37 cellular contexts compared by ENCODE assay signal in the genomic region with DNA sequence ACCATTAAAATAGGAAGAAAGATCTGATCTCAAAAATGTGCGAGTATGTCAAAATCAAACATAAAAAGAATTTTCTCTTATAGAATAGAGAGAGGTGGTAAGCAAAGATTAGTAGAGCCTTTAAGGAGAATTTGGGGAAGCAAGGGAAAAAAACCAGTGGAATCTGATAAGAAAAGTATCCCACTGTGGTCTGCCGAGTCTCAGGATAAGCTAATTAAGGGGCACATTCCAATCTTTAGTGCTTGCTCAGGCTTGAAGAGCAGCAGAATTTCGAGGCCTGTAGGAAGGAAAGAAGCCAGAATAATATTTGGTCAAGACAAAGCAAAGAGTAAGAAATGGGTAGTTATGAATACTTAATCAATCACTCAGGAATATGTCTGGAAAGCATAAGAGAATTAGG. TPM values are rescaled to one million over a fixed set of nuclear protein-coding genes. Genes with fewer than 3 reads are reported as not detected.
"Had no signal": no experiment of that assay in that cellular context is flagged by ENCODE, and none has a peak within 500 bp of the region (broad histone marks: within the 10 kb centered on the region; RNA-seq: fewer than 3 reads in every experiment).

No MANE protein-coding gene starts in this region.

- H3K9me3 ChIP-seq: adrenal gland, colonic mucosa, esophagus squamous epithelium, gastroesophageal sphincter had no signal

- H3K4me1 ChIP-seq: adrenal gland, breast epithelium, colonic mucosa, esophagus squamous epithelium, gastroesophageal sphincter had no signal

- DNase-seq: activated B cell treated with CpG ODN at 0.5 μM for 24 hours; activated CD4-positive, alpha-beta T cell treated with anti-CD3 and anti-CD28 coated beads for 48 hours; activated CD4-positive, alpha-beta T cell treated with anti-CD3 and anti-CD28 coated beads, Interleukin-2, amount 50 U/mL, for 1 hour; activated CD4-positive, alpha-beta T cell treated with anti-CD3 and anti-CD28 coated beads, Interleukin-2, amount 50 U/mL, for 48 hours; activated CD8-positive, alpha-beta memory T cell treated with anti-CD3 and anti-CD28 coated beads for 24 hours; activated CD8-positive, alpha-beta T cell treated with anti-CD3 and anti-CD28 coated beads for 36 hours; activated effector memory CD4-positive, alpha-beta T cell treated with Interleukin-2 at 50 U/mL for 16 hours; activated gamma-delta T cell treated with Interleukin-2 at 50 U/mL for 16 hours; activated naive CD4-positive, alpha-beta T cell treated with Interleukin-2 at 50 U/mL for 16 hours; activated naive CD8-positive, alpha-beta T cell treated with anti-CD3 and anti-CD28 coated beads for 36 hours; activated naive CD8-positive, alpha-beta T cell treated with anti-CD3 and anti-CD28 coated beads, Interleukin-2, amount 50 U/mL, for 24 hours; activated T-cell treated with anti-CD3 and anti-CD28 coated beads, Interleukin-2, amount 50 U/mL, for 4 hours; adrenal gland; amygdala; aorta; central memory CD4-positive, alpha-beta T cell; cerebellar nuclear complex; colonic mucosa; effector CD8-positive, alpha-beta T cell; esophagus squamous epithelium; foreskin melanocyte; T-helper 1 cell; T-helper 17 cell; T1000; WERI-Rb-1 had no signal

- H3K4me3 ChIP-seq: adrenal gland, breast epithelium, cardiac muscle cell, colonic mucosa, esophagus squamous epithelium, gastroesophageal sphincter had no signal

- H3K27ac ChIP-seq: adrenal gland, breast epithelium, cardiac muscle cell, colonic mucosa, epithelial cell of prostate, esophagus squamous epithelium, gastroesophageal sphincter, WERI-Rb-1 had no signal

- H3K27me3 ChIP-seq: adrenal gland, breast epithelium, cardiac muscle cell, colonic mucosa, esophagus squamous epithelium, gastroesophageal sphincter had no signal

- ATAC-seq: activated CD4-positive, CD25-positive, alpha-beta regulatory T cell treated with anti-CD3 and anti-CD28 coated beads, Interleukin-2, amount 50 U/mL, for 24 hours; activated CD8-positive, alpha-beta T cell treated with anti-CD3 and anti-CD28 coated beads for 36 hours; activated naive CD8-positive, alpha-beta T cell treated with anti-CD3 and anti-CD28 coated beads, Interleukin-2, amount 50 U/mL, for 24 hours; activated T-cell treated with anti-CD3 and anti-CD28 coated beads, Interleukin-2, amount 50 U/mL, for 4 hours; activated T-helper 17 cell treated with anti-CD3 and anti-CD28 coated beads, Interleukin-2, amount 50 U/mL, for 72 hours; gastroesophageal sphincter; T-helper 17 cell had no signal

- H3K36me3 ChIP-seq: adrenal gland, breast epithelium, cardiac muscle cell, colonic mucosa, esophagus squamous epithelium, gastroesophageal sphincter, WERI-Rb-1 had no signal

RNA-seq across cellular contexts. Expression of gene STATH, which starts 13.0 kb away (rescaled TPM):
- total RNA-seq: activated B cell treated with CpG ODN at 0.5 μM for 24 hours; activated CD8-positive, alpha-beta T cell treated with anti-CD3 and anti-CD28 coated beads for 36 hours; activated naive CD8-positive, alpha-beta T cell treated with anti-CD3 and anti-CD28 coated beads for 36 hours; activated T-cell treated with anti-CD3 and anti-CD28 coated beads, Interleukin-2, amount 50 U/mL, for 4 hours; activated T-helper 17 cell treated with anti-CD3 and anti-CD28 coated beads, Interleukin-2, amount 50 U/mL, for 72 hours; adrenal gland; aorta; breast epithelium; cardiac muscle cell; colonic mucosa; dermis microvascular lymphatic vessel endothelial cell; endothelial cell of umbilical vein; esophagus squamous epithelium; fibroblast of lung; fibroblast of villous mesenchyme; gastroesophageal sphincter; glomerular endothelial cell; T-helper 17 cell had no signal
- polyA plus RNA-seq: adrenal gland, aorta, endothelial cell of umbilical vein, fibroblast of lung had no signal

RNA-seq across cellular contexts. Expression of gene HTN3, which starts 19.5 kb away (rescaled TPM):
- total RNA-seq: activated B cell treated with CpG ODN at 0.5 μM for 24 hours; activated CD8-positive, alpha-beta T cell treated with anti-CD3 and anti-CD28 coated beads for 36 hours; activated naive CD8-positive, alpha-beta T cell treated with anti-CD3 and anti-CD28 coated beads for 36 hours; activated T-cell treated with anti-CD3 and anti-CD28 coated beads, Interleukin-2, amount 50 U/mL, for 4 hours; activated T-helper 17 cell treated with anti-CD3 and anti-CD28 coated beads, Interleukin-2, amount 50 U/mL, for 72 hours; adrenal gland; aorta; breast epithelium; cardiac muscle cell; colonic mucosa; dermis microvascular lymphatic vessel endothelial cell; endothelial cell of umbilical vein; esophagus squamous epithelium; fibroblast of lung; fibroblast of villous mesenchyme; gastroesophageal sphincter; glomerular endothelial cell; T-helper 17 cell had no signal
- polyA plus RNA-seq: aorta, cardiac muscle cell, endothelial cell of umbilical vein, esophagus, fibroblast of lung had no signal

RNA-seq across cellular contexts. Expression of gene HTN1, which starts 41.5 kb away (rescaled TPM):
- total RNA-seq: activated B cell treated with CpG ODN at 0.5 μM for 24 hours; activated CD8-positive, alpha-beta T cell treated with anti-CD3 and anti-CD28 coated beads for 36 hours; activated naive CD8-positive, alpha-beta T cell treated with anti-CD3 and anti-CD28 coated beads for 36 hours; activated T-cell treated with anti-CD3 and anti-CD28 coated beads, Interleukin-2, amount 50 U/mL, for 4 hours; activated T-helper 17 cell treated with anti-CD3 and anti-CD28 coated beads, Interleukin-2, amount 50 U/mL, for 72 hours; adrenal gland; aorta; breast epithelium; cardiac muscle cell; colonic mucosa; endothelial cell of umbilical vein; esophagus squamous epithelium; fibroblast of lung; gastroesophageal sphincter; glomerular endothelial cell; T-helper 17 cell had no signal
- polyA plus RNA-seq: adrenal gland, aorta, cardiac muscle cell, endothelial cell of umbilical vein, esophagus, fibroblast of lung had no signal

RNA-seq across cellular contexts. Expression of gene CSN2, which starts 43.2 kb away (rescaled TPM):
- total RNA-seq: activated B cell treated with CpG ODN at 0.5 μM for 24 hours; activated CD8-positive, alpha-beta T cell treated with anti-CD3 and anti-CD28 coated beads for 36 hours; activated naive CD8-positive, alpha-beta T cell treated with anti-CD3 and anti-CD28 coated beads for 36 hours; activated T-cell treated with anti-CD3 and anti-CD28 coated beads, Interleukin-2, amount 50 U/mL, for 4 hours; activated T-helper 17 cell treated with anti-CD3 and anti-CD28 coated beads, Interleukin-2, amount 50 U/mL, for 72 hours; adrenal gland; aorta; breast epithelium; cardiac muscle cell; colonic mucosa; dermis microvascular lymphatic vessel endothelial cell; endothelial cell of umbilical vein; esophagus squamous epithelium; fibroblast of lung; fibroblast of villous mesenchyme; gastroesophageal sphincter; glomerular endothelial cell; T-helper 17 cell had no signal
- polyA plus RNA-seq: adrenal gland, aorta, cardiac muscle cell, endothelial cell of umbilical vein, esophagus, fibroblast of lung had no signal
